Comparison of ENCODE assay signal across 20 cellular contexts in genomic region chr3:115644391-115644790, GRCh38. TPM values are rescaled to one million over a fixed set of nuclear protein-coding genes. Genes with fewer than 3 reads are reported as not detected.
"Had no signal": no experiment of that assay in that cellular context is flagged by ENCODE, and none has a peak within 500 bp of the region (broad histone marks: within the 10 kb centered on the region; RNA-seq: fewer than 3 reads in every experiment).

No MANE protein-coding gene starts in this region.

- H3K9me3 ChIP-seq: body of pancreas, left lung, tibial artery had no signal

- ATAC-seq: body of pancreas, left lung had no signal

- H3K27ac ChIP-seq: body of pancreas, epithelial cell of prostate, left lung, tibial artery had no signal

- FAIRE-seq: colon, frontal cortex, TTC549 had no signal

- H3K4me1 ChIP-seq: body of pancreas, left lung had no signal

- H3K27ac Mint-ChIP-seq: activated naive CD4-positive, alpha-beta T cell treated with anti-CD3 and anti-CD28 coated beads, Interleukin-2, amount 50 U/mL, for 24 hours; endodermal cell; progenitor cell of endocrine pancreas; T-helper 2 cell treated with Interferon-gamma antibody and Interleukin-4, amounts not matched to agents 5 μg/mL and 100 μg/mL, for 36 hours had no signal

- DNase-seq: activated CD4-positive, alpha-beta T cell treated with anti-CD3 and anti-CD28 coated beads, Interleukin-2, amount 50 U/mL, for 4 hours; activated gamma-delta T cell; amniotic stem cell; body of pancreas; endodermal cell; hypothalamus; islet precursor cell; left lung; occipital lobe; stimulated activated CD4-positive, alpha-beta T cell treated with anti-CD3 and anti-CD28 coated beads, Interleukin-2, amount 100 ng/mL, for 24 hours; stimulated activated naive CD4-positive, alpha-beta T cell treated with Interleukin-2 at 50 U/mL for 16 hours; tibial artery had no signal

- H3K4me3 ChIP-seq: body of pancreas, left lung, tibial artery had no signal

- H3K36me3 ChIP-seq: left lung, tibial artery had no signal

- H3K4me3 Mint-ChIP-seq: activated naive CD4-positive, alpha-beta T cell treated with anti-CD3 and anti-CD28 coated beads, Interleukin-2, amount 50 U/mL, for 24 hours; endodermal cell; T-helper 2 cell treated with Interferon-gamma antibody and Interleukin-4, amounts not matched to agents 5 μg/mL and 100 μg/mL, for 36 hours had no signal

- H3K9me3 Mint-ChIP-seq: activated naive CD4-positive, alpha-beta T cell treated with anti-CD3 and anti-CD28 coated beads, Interleukin-2, amount 50 U/mL, for 24 hours; endodermal cell; T-helper 2 cell treated with Interferon-gamma antibody and Interleukin-4, amounts not matched to agents 5 μg/mL and 100 μg/mL, for 36 hours had no signal

- H3K27me3 ChIP-seq: body of pancreas, left lung, tibial artery had no signal

- H3K4me1 Mint-ChIP-seq: activated naive CD4-positive, alpha-beta T cell treated with anti-CD3 and anti-CD28 coated beads, Interleukin-2, amount 50 U/mL, for 24 hours had no signal

RNA-seq across cellular contexts. Expression of gene GAP43, which starts 21.1 kb away (rescaled TPM):
- total RNA-seq: lung microvascular endothelial cell had no signal
